In the genomic region with DNA sequence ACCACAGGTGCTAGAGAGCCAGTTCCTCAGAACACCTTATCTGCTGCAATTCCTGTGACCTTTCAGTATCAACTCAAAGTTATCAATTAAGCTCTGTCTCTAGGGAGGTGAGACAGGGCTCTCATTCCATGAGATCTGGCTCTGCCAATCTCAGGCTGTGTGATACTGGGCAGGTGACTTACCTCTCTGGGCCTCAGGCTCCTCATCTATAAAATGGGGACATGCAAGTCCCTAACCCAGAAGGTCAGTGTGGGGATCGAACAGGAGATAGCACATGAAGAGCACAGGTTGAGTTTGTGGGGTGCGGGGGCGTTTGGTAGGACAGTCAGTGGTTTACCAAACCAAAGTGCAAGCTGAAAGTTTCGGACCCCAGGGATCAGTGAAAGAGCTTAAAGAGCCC, we compare ENCODE assay signal across 28 cellular contexts.
"Had no signal": no experiment of that assay in that cellular context is flagged by ENCODE, and none has a peak within 500 bp of the region (broad histone marks: within the 10 kb centered on the region; RNA-seq: fewer than 3 reads in every experiment).

No MANE protein-coding gene starts in this region.

- H3K27me3 Mint-ChIP-seq: stimulated activated naive B cell treated with anti-CD40 and anti-IgM and Interleukin-4, amounts not matched to agents 10 μg/mL and 1 μg/mL and 100 μg/mL, for 72 hours had no signal

- H3K9me3 ChIP-seq: stomach, suprapubic skin, testis, thoracic aorta, thyroid gland, tibial artery, tibial nerve, transverse colon, upper lobe of left lung, upper lobe of right lung, uterus, vagina had no signal

- H3K4me1 ChIP-seq: stomach, suprapubic skin, testis, thyroid gland, tibial artery, tibial nerve, transverse colon, upper lobe of left lung, upper lobe of right lung, uterus, vagina had no signal

- H3K36me3 ChIP-seq: stomach, suprapubic skin, thoracic aorta, thyroid gland, tibial artery, tibial nerve, transverse colon, upper lobe of left lung, upper lobe of right lung, uterus, vagina had no signal

- ATAC-seq: stimulated activated effector memory CD8-positive, alpha-beta T cell treated with anti-CD3 and anti-CD28 coated beads, Interleukin-12 subunit alpha, Interleukin-12 subunit beta, amount 100 ng/mL, for 72 hours; stimulated activated memory B cell treated with anti-CD40 and anti-IgM and Interleukin-4, amounts not matched to agents 10 μg/mL and 1 μg/mL and 100 μg/mL, for 72 hours; stimulated activated naive B cell treated with anti-CD40 and anti-IgM and Interleukin-4, amounts not matched to agents 10 μg/mL and 1 μg/mL and 100 μg/mL, for 72 hours; upper lobe of right lung had no signal

- H3K4me3 ChIP-seq: stomach, suprapubic skin, testis, thoracic aorta, thyroid gland, tibial artery, tibial nerve, transverse colon, upper lobe of left lung, upper lobe of right lung, uterus, vagina had no signal

- H3K4me1 Mint-ChIP-seq: stimulated activated memory B cell treated with anti-CD40 and anti-IgM and Interleukin-4, amounts not matched to agents 10 μg/mL and 1 μg/mL and 100 μg/mL, for 72 hours; stimulated activated naive B cell treated with anti-CD40 and anti-IgM and Interleukin-4, amounts not matched to agents 10 μg/mL and 1 μg/mL and 100 μg/mL, for 72 hours had no signal

- H3K4me3 Mint-ChIP-seq: stimulated activated effector memory CD8-positive, alpha-beta T cell treated with anti-CD3 and anti-CD28 coated beads, Interleukin-12 subunit alpha, Interleukin-12 subunit beta, amount 100 ng/mL, for 72 hours; stimulated activated memory B cell treated with anti-CD40 and anti-IgM and Interleukin-4, amounts not matched to agents 10 μg/mL and 1 μg/mL and 100 μg/mL, for 72 hours; stimulated activated naive B cell treated with anti-CD40 and anti-IgM and Interleukin-4, amounts not matched to agents 10 μg/mL and 1 μg/mL and 100 μg/mL, for 72 hours; stimulated activated naive CD8-positive, alpha-beta T cell treated with anti-CD3 and anti-CD28 coated beads, Interleukin-15, Interleukin-2, amounts not matched to agents 100 ng/mL and 50 ng/mL, for 24 hours; type B pancreatic cell had no signal

- H3K27me3 ChIP-seq: stomach, suprapubic skin, testis, thyroid gland, tibial artery, tibial nerve, transverse colon, upper lobe of left lung, uterus, vagina had no signal

- H3K36me3 Mint-ChIP-seq: stimulated activated effector memory CD8-positive, alpha-beta T cell treated with anti-CD3 and anti-CD28 coated beads, Interleukin-12 subunit alpha, Interleukin-12 subunit beta, amount 100 ng/mL, for 72 hours; stimulated activated memory B cell treated with anti-CD40 and anti-IgM and Interleukin-4, amounts not matched to agents 10 μg/mL and 1 μg/mL and 100 μg/mL, for 72 hours; stimulated activated naive B cell treated with anti-CD40 and anti-IgM and Interleukin-4, amounts not matched to agents 10 μg/mL and 1 μg/mL and 100 μg/mL, for 72 hours; type B pancreatic cell had no signal

- H3K9me3 Mint-ChIP-seq: stimulated activated effector memory CD8-positive, alpha-beta T cell treated with anti-CD3 and anti-CD28 coated beads, Interleukin-12 subunit alpha, Interleukin-12 subunit beta, amount 100 ng/mL, for 72 hours; stimulated activated memory B cell treated with anti-CD40 and anti-IgM and Interleukin-4, amounts not matched to agents 10 μg/mL and 1 μg/mL and 100 μg/mL, for 72 hours; stimulated activated naive B cell treated with anti-CD40 and anti-IgM and Interleukin-4, amounts not matched to agents 10 μg/mL and 1 μg/mL and 100 μg/mL, for 72 hours; stimulated activated naive CD8-positive, alpha-beta T cell treated with anti-CD3 and anti-CD28 coated beads, Interleukin-15, Interleukin-2, amounts not matched to agents 100 ng/mL and 50 ng/mL, for 24 hours; type B pancreatic cell had no signal

- H3K27ac Mint-ChIP-seq: stimulated activated effector memory CD8-positive, alpha-beta T cell treated with anti-CD3 and anti-CD28 coated beads, Interleukin-12 subunit alpha, Interleukin-12 subunit beta, amount 100 ng/mL, for 72 hours; stimulated activated memory B cell treated with anti-CD40 and anti-IgM and Interleukin-4, amounts not matched to agents 10 μg/mL and 1 μg/mL and 100 μg/mL, for 72 hours; stimulated activated naive B cell treated with anti-CD40 and anti-IgM and Interleukin-4, amounts not matched to agents 10 μg/mL and 1 μg/mL and 100 μg/mL, for 72 hours; stimulated activated naive CD8-positive, alpha-beta T cell treated with anti-CD3 and anti-CD28 coated beads, Interleukin-15, Interleukin-2, amounts not matched to agents 100 ng/mL and 50 ng/mL, for 24 hours; type B pancreatic cell had no signal

- H3K27ac ChIP-seq: stomach, suprapubic skin, testis, thoracic aorta, thyroid gland, tibial artery, tibial nerve, transverse colon, upper lobe of left lung, upper lobe of right lung, uterus, vagina had no signal

- FAIRE-seq: urothelium cell line had no signal

- DNase-seq: stimulated activated CD4-positive, alpha-beta T cell treated with anti-CD3 and anti-CD28 coated beads, Interleukin-2, amount 100 ng/mL, for 24 hours; stimulated activated CD4-positive, alpha-beta T cell treated with anti-CD3 and anti-CD28 coated beads, Interleukin-2, amount 100 ng/mL, for 48 hours; stimulated activated CD4-positive, alpha-beta T cell treated with anti-CD3 and anti-CD28 coated beads, Interleukin-4, amount 100 ng/mL, for 1 hour; stimulated activated CD4-positive, alpha-beta T cell treated with anti-CD3 and anti-CD28 coated beads, Interleukin-4, amount 100 ng/mL, for 24 hours; stimulated activated CD4-positive, alpha-beta T cell treated with anti-CD3 and anti-CD28 coated beads, Interleukin-4, amount 100 ng/mL, for 4 hours; stimulated activated CD8-positive, alpha-beta memory T cell treated with anti-CD3 and anti-CD28 coated beads, Interleukin-4, amount 100 ng/mL, for 48 hours; stimulated activated naive B cell treated with anti-CD40 and anti-IgM and Interleukin-4, amounts not matched to agents 10 μg/mL and 1 μg/mL and 100 μg/mL, for 72 hours; stimulated activated naive CD4-positive, alpha-beta T cell; stimulated activated naive CD4-positive, alpha-beta T cell treated with Interleukin-2 at 50 U/mL for 16 hours; stomach; substantia nigra; testis; thyroid gland; tibial artery; transverse colon; trophoblast cell; upper lobe of left lung; upper lobe of right lung; uterus had no signal
